Comparison of ENCODE assay signal across 1 cellular context in the genomic region with DNA sequence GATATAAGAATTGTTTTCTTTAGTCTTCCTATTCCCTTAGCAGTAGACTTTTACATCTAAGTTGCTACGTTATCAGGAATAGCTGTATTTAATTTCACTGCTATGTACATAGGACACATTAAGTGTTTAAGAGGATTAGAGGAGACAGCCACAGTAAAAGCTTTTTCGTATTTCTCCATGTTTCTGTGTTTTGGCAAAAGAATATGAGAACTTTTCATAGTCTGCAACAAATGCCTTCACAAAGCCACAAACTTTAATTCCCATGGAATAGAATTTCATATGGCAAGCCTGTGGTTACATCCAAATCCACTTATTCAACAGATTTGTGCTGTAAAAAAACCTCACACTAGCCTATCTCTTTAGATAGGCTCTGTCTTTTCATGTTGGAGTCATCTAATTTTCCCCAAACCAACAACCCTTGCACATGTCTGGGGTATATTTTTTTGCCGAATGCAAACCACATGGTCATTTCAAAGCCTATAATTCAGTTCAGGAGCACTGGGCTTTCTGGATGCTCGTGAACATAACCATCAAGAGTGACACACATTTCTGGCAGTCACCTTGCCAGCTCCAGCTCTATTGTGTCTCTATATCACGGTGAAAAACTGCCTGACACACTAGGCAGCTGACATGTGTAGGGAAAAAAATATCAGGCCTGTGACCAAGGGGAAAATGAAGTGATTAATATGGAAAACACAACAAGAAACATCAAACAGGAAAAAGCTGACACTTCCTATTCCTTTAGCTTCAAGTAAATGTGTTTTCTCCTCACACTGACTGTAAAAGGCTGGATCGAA.
TF ChIP-seq lines count a peak whose summit lies in the region.

No MANE protein-coding gene starts in this region.

TF ChIP-seq in HEK293, 187 proteins besides CTCF, POLR2A, EP300 and RAD21 (continued from another document and continues in another):
- TF ChIP-seq PRDM6 (tag by site-specific recombination; IDR thresholded peaks at IDR 0.05), result peak; percentile 99
- TF ChIP-seq ZNF792 (tag by site-specific recombination; IDR thresholded peaks at IDR 0.05), result no peak
- TF ChIP-seq ZNF701 (tag by site-specific recombination; IDR thresholded peaks at IDR 0.05), result no peak
- TF ChIP-seq, protein P1, sequence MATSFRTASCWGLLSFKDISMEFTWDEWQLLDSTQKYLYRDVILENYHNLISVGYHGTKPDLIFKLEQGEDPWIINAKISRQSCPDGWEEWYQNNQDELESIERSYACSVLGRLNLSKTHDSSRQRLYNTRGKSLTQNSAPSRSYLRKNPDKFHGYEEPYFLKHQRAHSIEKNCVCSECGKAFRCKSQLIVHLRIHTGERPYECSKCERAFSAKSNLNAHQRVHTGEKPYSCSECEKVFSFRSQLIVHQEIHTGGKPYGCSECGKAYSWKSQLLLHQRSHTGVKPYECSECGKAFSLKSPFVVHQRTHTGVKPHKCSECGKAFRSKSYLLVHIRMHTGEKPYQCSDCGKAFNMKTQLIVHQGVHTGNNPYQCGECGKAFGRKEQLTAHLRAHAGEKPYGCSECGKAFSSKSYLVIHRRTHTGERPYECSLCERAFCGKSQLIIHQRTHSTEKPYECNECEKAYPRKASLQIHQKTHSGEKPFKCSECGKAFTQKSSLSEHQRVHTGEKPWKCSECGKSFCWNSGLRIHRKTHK (tag by site-specific recombination; IDR thresholded peaks at IDR 0.05), result no peak
- TF ChIP-seq ZFHX2 (tag by site-specific recombination; conservative IDR thresholded peaks at IDR 0.05), result no peak
- no peak for TF ChIP-seq PATZ1 (tag by site-specific recombination; IDR thresholded peaks at IDR 0.05)
- no peak for TF ChIP-seq ZNF132 (tag by site-specific recombination; IDR thresholded peaks at IDR 0.05; ENCODE audit: borderline replicate concordance)
- no peak for TF ChIP-seq ZNF785 (tag by site-specific recombination; IDR thresholded peaks at IDR 0.05)
- no peak for TF ChIP-seq SALL2 (tag by site-specific recombination; IDR thresholded peaks at IDR 0.05; ENCODE audit: borderline replicate concordance)
- TF ChIP-seq HOXC10 (CRISPR knock-in tag; IDR thresholded peaks at IDR 0.05), result no peak
- TF ChIP-seq ZXDB (tag by site-specific recombination; IDR thresholded peaks at IDR 0.05), result peak; percentile 83
- no peak for TF ChIP-seq ZNF202 (tag by site-specific recombination; IDR thresholded peaks at IDR 0.05; ENCODE audit: borderline replicate concordance)
- TF ChIP-seq ZNF140 (tag by site-specific recombination; IDR thresholded peaks at IDR 0.05), result no peak
- TF ChIP-seq, protein P2, sequence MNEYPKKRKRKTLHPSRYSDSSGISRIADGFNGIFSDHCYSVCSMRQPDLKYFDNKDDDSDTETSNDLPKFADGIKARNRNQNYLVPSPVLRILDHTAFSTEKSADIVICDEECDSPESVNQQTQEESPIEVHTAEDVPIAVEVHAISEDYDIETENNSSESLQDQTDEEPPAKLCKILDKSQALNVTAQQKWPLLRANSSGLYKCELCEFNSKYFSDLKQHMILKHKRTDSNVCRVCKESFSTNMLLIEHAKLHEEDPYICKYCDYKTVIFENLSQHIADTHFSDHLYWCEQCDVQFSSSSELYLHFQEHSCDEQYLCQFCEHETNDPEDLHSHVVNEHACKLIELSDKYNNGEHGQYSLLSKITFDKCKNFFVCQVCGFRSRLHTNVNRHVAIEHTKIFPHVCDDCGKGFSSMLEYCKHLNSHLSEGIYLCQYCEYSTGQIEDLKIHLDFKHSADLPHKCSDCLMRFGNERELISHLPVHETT (tag by site-specific recombination; IDR thresholded peaks at IDR 0.05), result 0 out of 2 replicates have a peak, but pooled peaks have one; percentile 45
- no peak for TF ChIP-seq ZBTB8A (tag by site-specific recombination; IDR thresholded peaks at IDR 0.05)
- TF ChIP-seq ZBTB6 (tag by site-specific recombination; IDR thresholded peaks at IDR 0.05), result no peak; the same call in 1 of the 2 replicates
- peak; percentile 83 for TF ChIP-seq PRDM4 (tag by site-specific recombination; IDR thresholded peaks at IDR 0.05)
- no peak for TF ChIP-seq ZNF654 (tag by site-specific recombination; IDR thresholded peaks at IDR 0.05; ENCODE audit: low read depth)
- no peak for TF ChIP-seq ZNF776 (tag by site-specific recombination; IDR thresholded peaks at IDR 0.05; ENCODE audit: borderline replicate concordance)
- TF ChIP-seq ZNF362 (tag by site-specific recombination; IDR thresholded peaks at IDR 0.05), result no peak
- TF ChIP-seq, protein P3, sequence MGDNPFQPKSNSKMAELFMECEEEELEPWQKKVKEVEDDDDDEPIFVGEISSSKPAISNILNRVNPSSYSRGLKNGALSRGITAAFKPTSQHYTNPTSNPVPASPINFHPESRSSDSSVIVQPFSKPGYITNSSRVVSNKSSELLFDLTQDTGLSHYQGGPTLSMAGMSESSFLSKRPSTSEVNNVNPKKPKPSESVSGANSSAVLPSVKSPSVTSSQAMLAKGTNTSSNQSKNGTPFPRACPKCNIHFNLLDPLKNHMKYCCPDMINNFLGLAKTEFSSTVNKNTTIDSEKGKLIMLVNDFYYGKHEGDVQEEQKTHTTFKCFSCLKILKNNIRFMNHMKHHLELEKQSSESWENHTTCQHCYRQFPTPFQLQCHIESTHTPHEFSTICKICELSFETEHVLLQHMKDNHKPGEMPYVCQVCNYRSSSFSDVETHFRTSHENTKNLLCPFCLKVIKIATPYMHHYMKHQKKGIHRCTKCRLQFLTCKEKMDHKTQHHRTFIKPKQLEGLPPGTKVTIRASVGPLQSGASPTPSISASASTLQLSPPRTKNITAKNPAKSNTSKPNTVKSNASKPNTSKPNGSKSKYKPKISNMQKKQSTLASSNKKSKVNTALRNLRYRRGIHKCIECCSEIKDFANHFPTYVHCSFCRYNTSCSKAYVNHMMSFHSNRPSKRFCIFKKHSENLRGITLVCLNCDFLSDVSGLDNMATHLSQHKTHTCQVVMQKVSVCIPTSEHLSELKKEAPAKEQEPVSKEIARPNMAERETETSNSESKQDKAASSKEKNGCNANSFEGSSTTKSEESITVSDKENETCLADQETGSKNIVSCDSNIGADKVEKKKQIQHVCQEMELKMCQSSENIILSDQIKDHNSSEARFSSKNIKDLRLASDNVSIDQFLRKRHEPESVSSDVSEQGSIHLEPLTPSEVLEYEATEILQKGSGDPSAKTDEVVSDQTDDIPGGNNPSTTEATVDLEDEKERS (tag by site-specific recombination; IDR thresholded peaks at IDR 0.05), result no peak
- no peak for TF ChIP-seq ZFP3 (tag by site-specific recombination; IDR thresholded peaks at IDR 0.05; ENCODE audit: low read depth)
- peak; percentile 77; the same call in 1 of the 2 replicates for TF ChIP-seq ZNF629 (tag by site-specific recombination; IDR thresholded peaks at IDR 0.05)
- TF ChIP-seq, protein P4, sequence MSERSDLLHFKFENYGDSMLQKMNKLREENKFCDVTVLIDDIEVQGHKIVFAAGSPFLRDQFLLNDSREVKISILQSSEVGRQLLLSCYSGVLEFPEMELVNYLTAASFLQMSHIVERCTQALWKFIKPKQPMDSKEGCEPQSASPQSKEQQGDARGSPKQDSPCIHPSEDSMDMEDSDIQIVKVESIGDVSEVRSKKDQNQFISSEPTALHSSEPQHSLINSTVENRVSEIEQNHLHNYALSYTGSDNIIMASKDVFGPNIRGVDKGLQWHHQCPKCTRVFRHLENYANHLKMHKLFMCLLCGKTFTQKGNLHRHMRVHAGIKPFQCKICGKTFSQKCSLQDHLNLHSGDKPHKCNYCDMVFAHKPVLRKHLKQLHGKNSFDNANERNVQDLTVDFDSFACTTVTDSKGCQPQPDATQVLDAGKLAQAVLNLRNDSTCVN (tag by site-specific recombination; optimal IDR thresholded peaks at IDR 0.05), result no peak
- TF ChIP-seq, protein P5, sequence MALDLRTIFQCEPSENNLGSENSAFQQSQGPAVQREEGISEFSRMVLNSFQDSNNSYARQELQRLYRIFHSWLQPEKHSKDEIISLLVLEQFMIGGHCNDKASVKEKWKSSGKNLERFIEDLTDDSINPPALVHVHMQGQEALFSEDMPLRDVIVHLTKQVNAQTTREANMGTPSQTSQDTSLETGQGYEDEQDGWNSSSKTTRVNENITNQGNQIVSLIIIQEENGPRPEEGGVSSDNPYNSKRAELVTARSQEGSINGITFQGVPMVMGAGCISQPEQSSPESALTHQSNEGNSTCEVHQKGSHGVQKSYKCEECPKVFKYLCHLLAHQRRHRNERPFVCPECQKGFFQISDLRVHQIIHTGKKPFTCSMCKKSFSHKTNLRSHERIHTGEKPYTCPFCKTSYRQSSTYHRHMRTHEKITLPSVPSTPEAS (tag by site-specific recombination; IDR thresholded peaks at IDR 0.05), result no peak
- no peak for TF ChIP-seq ZNF394 (tag by site-specific recombination; IDR thresholded peaks at IDR 0.05; ENCODE audit: borderline replicate concordance)
- no peak for TF ChIP-seq ZNF555 (tag by site-specific recombination; conservative IDR thresholded peaks at IDR 0.05)
- TF ChIP-seq OSR2 (tag by site-specific recombination; IDR thresholded peaks at IDR 0.05), result peak; percentile 90
- TF ChIP-seq ZNF16 (tag by site-specific recombination; IDR thresholded peaks at IDR 0.05; ENCODE audit: low read depth), result no peak
- TF ChIP-seq ZBTB17 (tag by site-specific recombination; IDR thresholded peaks at IDR 0.05), result no peak
- peak; percentile 46; the same call in 1 of the 2 replicates for TF ChIP-seq ZBTB44 (tag by site-specific recombination; IDR thresholded peaks at IDR 0.05)
- no peak; the same call in 1 of the 2 replicates for TF ChIP-seq MZF1 (tag by site-specific recombination; IDR thresholded peaks at IDR 0.05; ENCODE audit: borderline replicate concordance)
